In the genomic region with DNA sequence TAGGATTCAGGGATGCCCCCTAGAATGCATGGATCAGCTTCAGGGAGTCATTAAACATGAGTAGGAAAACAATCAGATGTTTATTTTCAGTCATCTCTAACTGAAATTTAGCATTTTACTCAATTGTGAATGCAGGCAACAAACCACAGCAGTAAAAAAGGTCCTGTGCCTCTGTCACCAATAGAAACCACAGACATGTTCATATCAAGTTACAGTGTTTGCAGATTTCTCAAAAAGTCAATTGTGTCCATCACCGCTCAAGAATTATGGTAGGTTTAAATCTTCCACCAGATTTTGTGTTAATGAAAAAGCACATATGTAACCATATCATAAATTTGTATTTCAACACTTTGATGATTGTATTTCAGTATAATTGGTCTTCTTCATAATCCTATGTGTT, we compare ENCODE assay signal across 18 cellular contexts.
DNase-seq lines count a peak whose midpoint lies in the region; ATAC-seq, FAIRE-seq and TF ChIP-seq lines count a peak whose summit lies in the region.
"Had no signal": no experiment of that assay in that cellular context is flagged by ENCODE, and none has a peak within 500 bp of the region (broad histone marks: within the 10 kb centered on the region; RNA-seq: fewer than 3 reads in every experiment).

No MANE protein-coding gene starts in this region.

- DNase-seq in GM18507 (ENCODE audit: extremely low spot score, insufficient read length, low read depth) (no peak), NCI-H748 treated with DMSO at 0.1 percent for 48 hours (lab: John Stamatoyannopoulos, UW) (peak; percentile 38), left lobe of liver (ENCODE audit: low spot score) (no peak), AG20443 (ENCODE audit: low spot score) (no peak), progenitor cell of endocrine pancreas (ENCODE audit: low spot score, unreplicated experiment) (no peak)
- DNase-seq: COR-L47; DMS79; H9; KG1; NCI-H1436 treated with DMSO at 0.1 percent for 48 hours; NCI-H2081; NCI-H226; NK-92 treated with Interleukin-12 subunit alpha and Interleukin-12 subunit beta, amount 100 ng/mL, for 24 hours; SW 1271 had no signal

- peaks cover 3% of the 10 kb centered on the region for H3K27me3 Mint-ChIP-seq in progenitor cell of endocrine pancreas

- H3K27ac ChIP-seq in HEK293 (ENCODE audit: extremely low read depth, low read depth, low read length) = no peak overlapping the region

- no peak overlapping the region for H3K27ac Mint-ChIP-seq in progenitor cell of endocrine pancreas

- no peaks in the 10 kb centered on the region for H3K36me3 Mint-ChIP-seq in progenitor cell of endocrine pancreas (ENCODE audit: insufficient read depth)

- no peaks in the 10 kb centered on the region for H3K9me3 ChIP-seq in HEK293 (ENCODE audit: control insufficient read depth, insufficient read depth, low read depth, low read length)

- H3K4me3 Mint-ChIP-seq in progenitor cell of endocrine pancreas (ENCODE audit: low read depth) = no peak overlapping the region
- H3K4me3 Mint-ChIP-seq: H9 had no signal

- H3K36me3 ChIP-seq in HEK293 (ENCODE audit: control insufficient read depth in 2 of 2, insufficient read depth in 1 of 2, low read length in 2 of 2) = no peaks in the 10 kb centered on the region

- no peak for TF ChIP-seq CTCF in HEK293 (tag by site-specific recombination; IDR thresholded peaks at IDR 0.05)
- no peak for TF ChIP-seq CTCF in progenitor cell of endocrine pancreas (IDR thresholded peaks at IDR 0.05; ENCODE audit: unreplicated experiment)

- peaks cover 18% of the 10 kb centered on the region for H3K4me1 Mint-ChIP-seq in progenitor cell of endocrine pancreas (ENCODE audit: low read depth)

- peaks cover 30% of the 10 kb centered on the region for H3K4me1 ChIP-seq in HEK293 (ENCODE audit: control insufficient read depth, insufficient read depth, low read length)

- POLR2A ChIA-PET in HEK293 (lab: Yijun Ruan, JAX) = no interaction called here

- no peaks in the 10 kb centered on the region for H3K9me3 Mint-ChIP-seq in progenitor cell of endocrine pancreas (ENCODE audit: low read depth)
- H3K9me3 Mint-ChIP-seq: H9 had no signal

- ATAC-seq in left lobe of liver = peak; percentile 34
- no peak for ATAC-seq in GM19467 (IDR thresholded peaks at IDR 0.05; ENCODE audit: unreplicated experiment)
- ATAC-seq: Right ventricle myocardium inferior had no signal

- CTCF ChIA-PET in HEK293 (lab: Yijun Ruan, JAX) = interaction anchor here (1.5 kb wide), 1 partner anchor 217 kb away, joined by 4 read pairs; no protein-coding TSS in a partner anchor

- no peak overlapping the region for H3K4me3 ChIP-seq in HEK293 (ENCODE audit: low read depth, low read length)

- FAIRE-seq in GM18507 (lab: Jason Lieb, UNC) = peak; percentile 33
- FAIRE-seq: RCC 7860 had no signal

TF ChIP-seq in HEK293, 187 proteins besides CTCF, POLR2A, EP300 and RAD21 (continues in another document):
- 0 out of 2 replicates have a peak, but pooled peaks have one; percentile 12 for TF ChIP-seq ZEB2 (tag by site-specific recombination; IDR thresholded peaks at IDR 0.05)
- TF ChIP-seq, protein P1, sequence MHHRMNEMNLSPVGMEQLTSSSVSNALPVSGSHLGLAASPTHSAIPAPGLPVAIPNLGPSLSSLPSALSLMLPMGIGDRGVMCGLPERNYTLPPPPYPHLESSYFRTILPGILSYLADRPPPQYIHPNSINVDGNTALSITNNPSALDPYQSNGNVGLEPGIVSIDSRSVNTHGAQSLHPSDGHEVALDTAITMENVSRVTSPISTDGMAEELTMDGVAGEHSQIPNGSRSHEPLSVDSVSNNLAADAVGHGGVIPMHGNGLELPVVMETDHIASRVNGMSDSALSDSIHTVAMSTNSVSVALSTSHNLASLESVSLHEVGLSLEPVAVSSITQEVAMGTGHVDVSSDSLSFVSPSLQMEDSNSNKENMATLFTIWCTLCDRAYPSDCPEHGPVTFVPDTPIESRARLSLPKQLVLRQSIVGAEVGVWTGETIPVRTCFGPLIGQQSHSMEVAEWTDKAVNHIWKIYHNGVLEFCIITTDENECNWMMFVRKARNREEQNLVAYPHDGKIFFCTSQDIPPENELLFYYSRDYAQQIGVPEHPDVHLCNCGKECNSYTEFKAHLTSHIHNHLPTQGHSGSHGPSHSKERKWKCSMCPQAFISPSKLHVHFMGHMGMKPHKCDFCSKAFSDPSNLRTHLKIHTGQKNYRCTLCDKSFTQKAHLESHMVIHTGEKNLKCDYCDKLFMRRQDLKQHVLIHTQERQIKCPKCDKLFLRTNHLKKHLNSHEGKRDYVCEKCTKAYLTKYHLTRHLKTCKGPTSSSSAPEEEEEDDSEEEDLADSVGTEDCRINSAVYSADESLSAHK (tag by site-specific recombination; IDR thresholded peaks at IDR 0.05) = peak; percentile 68
- TF ChIP-seq, protein P2, sequence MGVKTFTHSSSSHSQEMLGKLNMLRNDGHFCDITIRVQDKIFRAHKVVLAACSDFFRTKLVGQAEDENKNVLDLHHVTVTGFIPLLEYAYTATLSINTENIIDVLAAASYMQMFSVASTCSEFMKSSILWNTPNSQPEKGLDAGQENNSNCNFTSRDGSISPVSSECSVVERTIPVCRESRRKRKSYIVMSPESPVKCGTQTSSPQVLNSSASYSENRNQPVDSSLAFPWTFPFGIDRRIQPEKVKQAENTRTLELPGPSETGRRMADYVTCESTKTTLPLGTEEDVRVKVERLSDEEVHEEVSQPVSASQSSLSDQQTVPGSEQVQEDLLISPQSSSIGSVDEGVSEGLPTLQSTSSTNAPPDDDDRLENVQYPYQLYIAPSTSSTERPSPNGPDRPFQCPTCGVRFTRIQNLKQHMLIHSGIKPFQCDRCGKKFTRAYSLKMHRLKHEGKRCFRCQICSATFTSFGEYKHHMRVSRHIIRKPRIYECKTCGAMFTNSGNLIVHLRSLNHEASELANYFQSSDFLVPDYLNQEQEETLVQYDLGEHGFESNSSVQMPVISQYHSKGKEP (tag by site-specific recombination; IDR thresholded peaks at IDR 0.05) = peak; percentile 72
- TF ChIP-seq ZFP37 (tag by site-specific recombination; IDR thresholded peaks at IDR 0.05) = no peak
- no peak for TF ChIP-seq ZNF521 (tag by site-specific recombination; IDR thresholded peaks at IDR 0.05)
- no peak for TF ChIP-seq ZNF558 (tag by site-specific recombination; IDR thresholded peaks at IDR 0.05)
- 0 out of 2 replicates have a peak, but pooled peaks have one; percentile 23 for TF ChIP-seq GFI1B (tag by site-specific recombination; IDR thresholded peaks at IDR 0.05)
- TF ChIP-seq ZNF366 (tag by site-specific recombination; conservative IDR thresholded peaks at IDR 0.05) = 0 out of 2 replicates have a peak, but pooled peaks have one; percentile 11
- TF ChIP-seq ZNF747 (tag by site-specific recombination; IDR thresholded peaks at IDR 0.05) = no peak
- TF ChIP-seq, protein P3, sequence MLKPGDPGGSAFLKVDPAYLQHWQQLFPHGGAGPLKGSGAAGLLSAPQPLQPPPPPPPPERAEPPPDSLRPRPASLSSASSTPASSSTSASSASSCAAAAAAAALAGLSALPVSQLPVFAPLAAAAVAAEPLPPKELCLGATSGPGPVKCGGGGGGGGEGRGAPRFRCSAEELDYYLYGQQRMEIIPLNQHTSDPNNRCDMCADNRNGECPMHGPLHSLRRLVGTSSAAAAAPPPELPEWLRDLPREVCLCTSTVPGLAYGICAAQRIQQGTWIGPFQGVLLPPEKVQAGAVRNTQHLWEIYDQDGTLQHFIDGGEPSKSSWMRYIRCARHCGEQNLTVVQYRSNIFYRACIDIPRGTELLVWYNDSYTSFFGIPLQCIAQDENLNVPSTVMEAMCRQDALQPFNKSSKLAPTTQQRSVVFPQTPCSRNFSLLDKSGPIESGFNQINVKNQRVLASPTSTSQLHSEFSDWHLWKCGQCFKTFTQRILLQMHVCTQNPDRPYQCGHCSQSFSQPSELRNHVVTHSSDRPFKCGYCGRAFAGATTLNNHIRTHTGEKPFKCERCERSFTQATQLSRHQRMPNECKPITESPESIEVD (tag by site-specific recombination; IDR thresholded peaks at IDR 0.05) = peak; percentile 94
- no peak for TF ChIP-seq ZNF830 (tag by site-specific recombination; IDR thresholded peaks at IDR 0.05; ENCODE audit: low read depth)
- TF ChIP-seq ZNF19 (tag by site-specific recombination; IDR thresholded peaks at IDR 0.05; ENCODE audit: low read depth) = no peak
- peak; percentile 65; the same call in 1 of the 2 replicates for TF ChIP-seq OSR2 (tag by site-specific recombination; IDR thresholded peaks at IDR 0.05)
- peak; percentile 64; the same call in 1 of the 2 replicates for TF ChIP-seq ZNF843 (tag by site-specific recombination; IDR thresholded peaks at IDR 0.05)
- peak; percentile 87 for TF ChIP-seq FEZF1 (tag by site-specific recombination; IDR thresholded peaks at IDR 0.05)
- TF ChIP-seq GLIS1 (tag by site-specific recombination; IDR thresholded peaks at IDR 0.05) = peak; percentile 42; the same call in 1 of the 2 replicates
- TF ChIP-seq WT1 (tag by site-specific recombination; IDR thresholded peaks at IDR 0.05) = 0 out of 2 replicates have a peak, but pooled peaks have one; percentile 37
- TF ChIP-seq OVOL3 (tag by site-specific recombination; IDR thresholded peaks at IDR 0.05) = 0 out of 2 replicates have a peak, but pooled peaks have one; percentile 16
- TF ChIP-seq ZNF354C (tag by site-specific recombination; IDR thresholded peaks at IDR 0.05; ENCODE audit: borderline replicate concordance, low read depth) = no peak
- no peak for TF ChIP-seq ZNF175 (tag by site-specific recombination; IDR thresholded peaks at IDR 0.05)
